ENCODE assay signal across 23 cellular contexts in the genomic region with DNA sequence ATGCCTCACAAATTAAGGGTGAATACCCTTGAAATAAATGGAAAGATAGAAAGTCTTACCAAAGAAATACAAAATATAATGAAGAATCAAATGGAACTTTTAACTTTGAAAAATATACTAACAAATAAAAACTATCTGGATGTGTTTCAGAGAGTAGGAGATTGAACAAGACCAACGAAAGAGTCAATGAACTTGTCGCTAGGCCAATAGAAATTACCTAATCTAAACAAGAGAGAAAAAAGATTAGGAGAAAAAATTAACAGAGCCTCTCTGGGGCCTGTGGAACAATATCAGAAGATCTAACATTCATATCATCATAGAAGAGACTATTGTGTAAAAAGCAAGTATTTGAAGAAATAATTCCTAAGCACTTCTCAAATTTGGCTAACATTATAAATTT. TPM values are rescaled to one million over a fixed set of nuclear protein-coding genes. Genes with fewer than 3 reads are reported as not detected.
DNase-seq lines count a peak whose midpoint lies in the region; ATAC-seq, FAIRE-seq and TF ChIP-seq lines count a peak whose summit lies in the region.
"Had no signal": no experiment of that assay in that cellular context is flagged by ENCODE, and none has a peak within 500 bp of the region (broad histone marks: within the 10 kb centered on the region; RNA-seq: fewer than 3 reads in every experiment).

No MANE protein-coding gene starts in this region.

- H3K9me3 ChIP-seq in right lobe of liver: peaks cover 0 to 3% (median 0%) of the 10 kb centered on the region in 4 donors
- no peaks in the 10 kb centered on the region for H3K9me3 ChIP-seq in HepG2 (ENCODE audit: low read length)
- no peaks in the 10 kb centered on the region for H3K9me3 ChIP-seq in neural progenitor cell (ENCODE audit: low read depth)
- H3K9me3 ChIP-seq: BLaER1 treated with 17β-estradiol and CSF1 and Interleukin-3, amounts not matched to agents 10 nM and 100 nM had no signal

- H3K4me1 Mint-ChIP-seq in neural progenitor cell: peaks cover 11% of the 10 kb centered on the region
- H3K4me1 Mint-ChIP-seq: B cell had no signal

- no peak overlapping the region for H2AFZ ChIP-seq in HepG2 (ENCODE audit: low read length)
- H2AFZ ChIP-seq in neural progenitor cell (replicated peaks): no peak overlapping the region

- 16% methylated on average over 2 of the region's 2 CpGs for WGBS in right lobe of liver (ENCODE audit: insufficient coverage, low coverage, low lambda C conversion rate, missing lambda C conversion rate)
- 62% methylated on average over 2 of the region's 2 CpGs for WGBS in HepG2 (ENCODE audit: low lambda C conversion rate)

- FAIRE-seq in HepG2 (lab: Jason Lieb, UNC): no peak
- FAIRE-seq: A549, D721Med, G401.6, GM12891, GM19239 had no signal

- no peak for TF ChIP-seq RAD21 in HepG2 (CRISPR knock-in tag; IDR thresholded peaks at IDR 0.05)

- intact Hi-C loops in right lobe of liver (cut with DNase I) (no loop called here), HepG2 (cut with micrococcal nuclease; ENCODE audit: unreplicated experiment) (no loop called here), sciatic nerve (cut with DNase I) (no loop called here)

- H3K27me3 ChIP-seq in right lobe of liver: no peaks in the 10 kb centered on the region
- no peaks in the 10 kb centered on the region for H3K27me3 ChIP-seq in HepG2 (ENCODE audit: control insufficient read depth in 1 of 2, insufficient read depth in 2 of 2, low read length in 2 of 2)
- H3K27me3 ChIP-seq in neural progenitor cell: no peaks in the 10 kb centered on the region
- H3K27me3 ChIP-seq in brain microvascular endothelial cell (replicated peaks): no peaks in the 10 kb centered on the region
- H3K27me3 ChIP-seq: BLaER1 treated with 17β-estradiol and CSF1 and Interleukin-3, amounts not matched to agents 10 nM and 100 nM had no signal

- TF ChIP-seq CTCF in right lobe of liver (IDR thresholded peaks at IDR 0.05): no peak
- TF ChIP-seq CTCF in HepG2 (CRISPR knock-in tag; IDR thresholded peaks at IDR 0.05): no peak
- no peak for TF ChIP-seq CTCF in neural progenitor cell (IDR thresholded peaks at IDR 0.05)
- no peak for TF ChIP-seq CTCF in brain microvascular endothelial cell (IDR thresholded peaks at IDR 0.05; ENCODE audit: low read depth, low read length, missing control alignments)

- H3K9me3 Mint-ChIP-seq in neural progenitor cell: peaks cover 12% of the 10 kb centered on the region
- H3K9me3 Mint-ChIP-seq: CD4-positive, alpha-beta T cell; CD8-positive, alpha-beta T cell had no signal

- H3K4me1 ChIP-seq in right lobe of liver: peaks cover 0 to 10% (median 0%) of the 10 kb centered on the region in 4 donors
- no peaks in the 10 kb centered on the region for H3K4me1 ChIP-seq in HepG2 (ENCODE audit: insufficient read depth, low read length)
- H3K4me1 ChIP-seq in neural progenitor cell: peaks cover 14% of the 10 kb centered on the region
- H3K4me1 ChIP-seq: A549; BLaER1 treated with 17β-estradiol and CSF1 and Interleukin-3, amounts not matched to agents 10 nM and 100 nM had no signal

- no peak overlapping the region for H3K4me3 Mint-ChIP-seq in neural progenitor cell
- H3K4me3 Mint-ChIP-seq: B cell; CD4-positive, alpha-beta T cell; CD8-positive, alpha-beta T cell had no signal

- H3K4me3 ChIP-seq in right lobe of liver: no peak overlapping the region
- no peak overlapping the region for H3K4me3 ChIP-seq in HepG2 (replicated peaks in 1 of 3; ENCODE audit: insufficient read depth in 1 of 3, low read depth in 2 of 3, low read length in 3 of 3)
- H3K4me3 ChIP-seq in neural progenitor cell: no peak overlapping the region
- H3K4me3 ChIP-seq in brain microvascular endothelial cell (ENCODE audit: low read depth, low read length): no peak overlapping the region
- H3K4me3 ChIP-seq: A549; BLaER1 treated with 17β-estradiol and CSF1 and Interleukin-3, amounts not matched to agents 10 nM and 100 nM had no signal

- POLR2A ChIA-PET in HepG2 (lab: Yijun Ruan, JAX): no interaction called here

- no TSS peak for BruUV-seq in HepG2 (replicated peaks; lab: Mats Ljungman, UMichigan)

- H3F3A ChIP-seq in neural progenitor cell (ENCODE audit: low read depth): peaks cover 10% of the 10 kb centered on the region

- no peak for DNase-seq in right lobe of liver
- no peak for DNase-seq in HepG2 (ENCODE audit: low spot score)
- no peak for DNase-seq in left lobe of liver (ENCODE audit: low spot score)
- no peak for DNase-seq in neural progenitor cell (ENCODE audit: low spot score)
- DNase-seq in sciatic nerve (ENCODE audit: low spot score): no peak
- no peak for DNase-seq in brain microvascular endothelial cell
- DNase-seq: AML-193; Caco-2; Calu3; CD4-positive, alpha-beta T cell; CD8-positive, alpha-beta T cell; DMS79 treated with DMSO at 0.1 percent for 48 hours; GF-D8 had no signal

- no peak overlapping the region for H3K27ac ChIP-seq in right lobe of liver
- no peak overlapping the region for H3K27ac ChIP-seq in HepG2 (ENCODE audit: extremely low read length, insufficient read depth, low read length)
- H3K27ac ChIP-seq in neural progenitor cell: peak overlapping the region; percentile 33
- H3K27ac ChIP-seq in brain microvascular endothelial cell: no peak overlapping the region
- H3K27ac ChIP-seq: 22Rv1; A549; BLaER1 treated with 17β-estradiol and CSF1 and Interleukin-3, amounts not matched to agents 10 nM and 100 nM; C4-2B had no signal

- H3K9ac ChIP-seq in HepG2 (ENCODE audit: insufficient read depth, low read depth, low read length) (no peak overlapping the region), neural progenitor cell (no peak overlapping the region)
- H3K9ac ChIP-seq: BLaER1 treated with 17β-estradiol and CSF1 and Interleukin-3, amounts not matched to agents 10 nM and 100 nM had no signal

- in situ Hi-C loops in HepG2 (cut with HindIII; ENCODE audit: extremely low pct_ligation_motif_present, low pct_unique_long_range_greater_than_20kb) (no loop called here), brain microvascular endothelial cell (cut with HindIII; ENCODE audit: low pct_ligation_motif_present, low sequenced_read_pairs) (no loop called here)

- no peaks in the 10 kb centered on the region for H4K20me1 ChIP-seq in HepG2 (ENCODE audit: insufficient read depth, low read length)
- peaks cover 2% of the 10 kb centered on the region for H4K20me1 ChIP-seq in neural progenitor cell (ENCODE audit: low read depth)
- H4K20me1 ChIP-seq: BLaER1 treated with 17β-estradiol and CSF1 and Interleukin-3, amounts not matched to agents 10 nM and 100 nM had no signal

- TF ChIP-seq EP300 in HepG2 (IDR thresholded peaks at IDR 0.05; ENCODE audit: low read depth in 2 of 2, low read length in 2 of 2): no peak
- no peak for TF ChIP-seq EP300 in HepG2 (CRISPR knock-in tag; IDR thresholded peaks at IDR 0.05; ENCODE audit: borderline replicate concordance)

- no peak overlapping the region for H3K4me2 ChIP-seq in HepG2 (ENCODE audit: low read depth, low read length)
- H3K4me2 ChIP-seq in neural progenitor cell: peak overlapping the region; percentile 25
- H3K4me2 ChIP-seq: A549; BLaER1 treated with 17β-estradiol and CSF1 and Interleukin-3, amounts not matched to agents 10 nM and 100 nM had no signal

- TF ChIP-seq POLR2A in right lobe of liver (IDR thresholded peaks at IDR 0.05) (no peak), HepG2 (IDR thresholded peaks at IDR 0.05; ENCODE audit: insufficient read depth in 1 of 2, low read depth in 2 of 2, low read length in 2 of 2) (no peak)

- ATAC-seq in right lobe of liver (peak; percentile 43 to 69 (median 60)), HepG2 (no peak), left lobe of liver (peak; percentile 73), HG03342 (IDR thresholded peaks at IDR 0.05; ENCODE audit: unreplicated experiment) (no peak), sciatic nerve (no peak)
- ATAC-seq: A549; CD8-positive, alpha-beta T cell had no signal

- CTCF ChIA-PET in HepG2 (lab: Yijun Ruan, JAX; ENCODE audit: low intra/inter-chr PET ratio, low total read pairs): no interaction called here

- H3K27me3 Mint-ChIP-seq in neural progenitor cell (ENCODE audit: insufficient read depth, low read depth): no peaks in the 10 kb centered on the region

- H3K79me2 ChIP-seq in HepG2 (ENCODE audit: insufficient read depth, low read length): no peaks in the 10 kb centered on the region
- peaks cover 68% of the 10 kb centered on the region for H3K79me2 ChIP-seq in neural progenitor cell (ENCODE audit: low read depth)

- H3K36me3 ChIP-seq in right lobe of liver (no peaks in the 10 kb centered on the region), HepG2 (replicated peaks in 1 of 2; ENCODE audit: control insufficient read depth in 1 of 2, insufficient read depth in 2 of 2, low read length in 2 of 2) (no peaks in the 10 kb centered on the region), neural progenitor cell (peaks cover 20% of the 10 kb centered on the region), brain microvascular endothelial cell (replicated peaks) (no peaks in the 10 kb centered on the region)
- H3K36me3 ChIP-seq: BLaER1 treated with 17β-estradiol and CSF1 and Interleukin-3, amounts not matched to agents 10 nM and 100 nM had no signal

- H3K36me3 Mint-ChIP-seq in neural progenitor cell: peaks cover 21% of the 10 kb centered on the region
- H3K36me3 Mint-ChIP-seq: CD8-positive, alpha-beta T cell had no signal

- no peak overlapping the region for H3K27ac Mint-ChIP-seq in neural progenitor cell
- H3K27ac Mint-ChIP-seq: B cell; CD4-positive, alpha-beta T cell; CD8-positive, alpha-beta T cell had no signal

RNA-seq across cellular contexts. Expression of a gene that starts 11.1 kb away (rescaled TPM):
- total RNA-seq in right lobe of liver: under 1 TPM; 0.14 to 0.93 (median 0.59) TPM
- total RNA-seq in HepG2 (2016; rRNA removed; fragmentation: Illumina TruSeq; extraction: Trizol): 0.04 TPM in 1 of 2 replicates, not detected in the other
- not detected in 2 replicates for total RNA-seq in HepG2 (2016; cell fraction: cytosol; rRNA removed; fragmentation: Illumina TruSeq; extraction: Trizol; ENCODE audit: low read depth)
- total RNA-seq in HepG2 (2016; cell fraction: insoluble cytoplasmic fraction; rRNA removed; fragmentation: Illumina TruSeq; extraction: Trizol): 0.04 TPM in 1 of 2 replicates, not detected in the other
- total RNA-seq in HepG2 (2016; cell fraction: membrane; rRNA removed; fragmentation: Illumina TruSeq; extraction: Trizol): 0.03 TPM in 1 of 2 replicates, not detected in the other
- 0.16 and 0.25 TPM in 2 replicates for total RNA-seq in HepG2 (2016; cell fraction: nucleus; rRNA removed; fragmentation: Illumina TruSeq; extraction: Trizol)
- 0.86 and 1.2 TPM in 2 replicates for polyA plus RNA-seq in HepG2 (2011; rRNA removed)
- 0.67 and 0.68 TPM in 2 replicates for polyA plus RNA-seq in HepG2 (2011; cell fraction: cytosol; rRNA removed)
- polyA plus RNA-seq in HepG2 (2011; cell fraction: nucleus; rRNA removed): 0.74 and 0.85 TPM in 2 replicates
- 1.0 and 1.8 TPM in 2 replicates for polyA plus RNA-seq in HepG2 (2012)
- polyA plus RNA-seq in HepG2 (2016; cell fraction: cytosol; fragmentation: Illumina TruSeq; extraction: Trizol; ENCODE audit: low read depth): 0.03 and 0.09 TPM in 2 replicates
- polyA plus RNA-seq in HepG2 (2016; cell fraction: insoluble cytoplasmic fraction; fragmentation: Illumina TruSeq; extraction: Trizol; ENCODE audit: low read depth): 0.07 and 0.08 TPM in 2 replicates
- not detected in 2 replicates for polyA plus RNA-seq in HepG2 (2016; cell fraction: membrane; fragmentation: Illumina TruSeq; extraction: Trizol; ENCODE audit: low read depth)
- 0.14 and 0.28 TPM in 2 replicates for polyA plus RNA-seq in HepG2 (2016; cell fraction: nucleus; fragmentation: Illumina TruSeq; extraction: Trizol; ENCODE audit: insufficient read depth, low read depth)
- polyA minus RNA-seq in HepG2 (2011; rRNA and poly(A)+ RNA removed; ENCODE audit: low replicate concordance): 1.2 TPM in 1 of 2 replicates, not detected in the other
- 0.53 and 0.69 TPM in 2 replicates for polyA minus RNA-seq in HepG2 (2011; cell fraction: cytosol; rRNA and poly(A)+ RNA removed)
- polyA minus RNA-seq in HepG2 (2011; cell fraction: nucleus; rRNA and poly(A)+ RNA removed): 1.4 and 1.6 TPM in 2 replicates
- total RNA-seq in left lobe of liver: 0.28 TPM
- total RNA-seq in neural progenitor cell (ENCODE audit: low replicate concordance): 69.0 and 72.8 TPM in 2 replicates
- 17.1 TPM for total RNA-seq in sciatic nerve
- total RNA-seq: B cell; Caco-2; CD4-positive, alpha-beta T cell; CD8-positive, alpha-beta T cell had no signal

Comparison
In these comparisons a context has a peak if more than half of its experiments do, and no peak if none do; other contexts are left out.
1. ATAC-seq: peak in right lobe of liver (4 of 4) and left lobe of liver (single experiment); none in HepG2 (single experiment), HG03342 (single experiment) and sciatic nerve (single experiment).